12 cellular contexts compared by ENCODE assay signal in genomic region chr17:62824290-62825135, GRCh38. TPM values are rescaled to one million over a fixed set of nuclear protein-coding genes. Genes with fewer than 3 reads are reported as not detected.
DNase-seq lines count a peak whose midpoint lies in the region; TF ChIP-seq lines count a peak whose summit lies in the region.
"Had no signal": no experiment of that assay in that cellular context is flagged by ENCODE, and none has a peak within 500 bp of the region (broad histone marks: within the 10 kb centered on the region; RNA-seq: fewer than 3 reads in every experiment).

No MANE protein-coding gene starts in this region.

- no peaks in the 10 kb centered on the region for H4K20me1 ChIP-seq in SK-N-SH (ENCODE audit: insufficient read depth)
- H4K20me1 ChIP-seq in smooth muscle cell (ENCODE audit: low read depth) = no peaks in the 10 kb centered on the region

- H3F3A ChIP-seq in SK-N-SH (replicated peaks; ENCODE audit: insufficient read depth) (peaks cover 47% of the 10 kb centered on the region), smooth muscle cell (ENCODE audit: low read depth) (peaks cover 15% of the 10 kb centered on the region)

- no peak for TF ChIP-seq CTCF in SK-N-SH (IDR thresholded peaks at IDR 0.05)
- no peak for TF ChIP-seq CTCF in fibroblast of villous mesenchyme (IDR thresholded peaks at IDR 0.05; ENCODE audit: insufficient read depth, low read depth, low read length)
- no peak for TF ChIP-seq CTCF in smooth muscle cell (IDR thresholded peaks at IDR 0.05; ENCODE audit: borderline replicate concordance, insufficient read depth, poor library complexity, severe bottlenecking)
- no peak for TF ChIP-seq CTCF in tibial nerve (IDR thresholded peaks at IDR 0.05)
- TF ChIP-seq CTCF in esophagus squamous epithelium (IDR thresholded peaks at IDR 0.05) = no peak
- no peak for TF ChIP-seq CTCF in Peyer's patch (IDR thresholded peaks at IDR 0.05)

- 29% methylated on average over 7 of the region's 7 CpGs for WGBS in SK-N-SH (ENCODE audit: low lambda C conversion rate)
- WGBS in smooth muscle cell (ENCODE audit: low lambda C conversion rate) = 22% methylated on average over 7 of the region's 7 CpGs
- WGBS in tibial nerve, 2 donors = 76 to 77% methylated on average over 7 of the region's 7 CpGs
- 55 to 62% methylated on average over 7 of the region's 7 CpGs for WGBS in esophagus squamous epithelium, 2 donors

- intact Hi-C loops in esophagus squamous epithelium (cut with DNase I) = no loop called here

- CTCF ChIA-PET in SK-N-SH (lab: Yijun Ruan, JAX) = interaction anchor here (1.3 to 2.4 kb wide), 3 partner anchors 13 to 144 kb away, joined by 5 to 7 read pairs (median 6); no protein-coding TSS in a partner anchor

- H3K9me2 ChIP-seq in SK-N-SH = no peaks in the 10 kb centered on the region

- TF ChIP-seq POLR2A in tibial nerve (IDR thresholded peaks at IDR 0.05) = no peak
- no peak for TF ChIP-seq POLR2A in esophagus squamous epithelium (IDR thresholded peaks at IDR 0.05)
- TF ChIP-seq POLR2A in Peyer's patch (IDR thresholded peaks at IDR 0.05) = no peak

- H3K4me1 ChIP-seq in SK-N-SH (ENCODE audit: control insufficient read depth in 1 of 2, insufficient read depth in 2 of 2, low read depth in 1 of 2, low read length in 1 of 2) (peaks cover 27 to 30% of the 10 kb centered on the region in 2 experiments), smooth muscle cell (ENCODE audit: low read depth) (peaks cover 29% of the 10 kb centered on the region), tibial nerve (peaks cover 0 to 11% (median 0%) of the 10 kb centered on the region in 4 donors), esophagus squamous epithelium (peaks cover 0 to 35% (median 18%) of the 10 kb centered on the region in 3 donors), Peyer's patch (no peaks in the 10 kb centered on the region)

- H3K4me2 ChIP-seq in SK-N-SH (peak overlapping the region; percentile 59), smooth muscle cell (peak overlapping the region; percentile 73)

- H3K4me3 ChIP-seq in SK-N-SH (ENCODE audit: low read depth in 2 of 2, low read length in 1 of 2) (no peak overlapping the region), fibroblast of villous mesenchyme (ENCODE audit: low read depth, low read length) (no peak overlapping the region), smooth muscle cell (no peak overlapping the region), tibial nerve (no peak overlapping the region), esophagus squamous epithelium (no peak overlapping the region), Peyer's patch (no peak overlapping the region)
- H3K4me3 ChIP-seq: heart right ventricle had no signal

- H3K9ac ChIP-seq in SK-N-SH = peak overlapping the region; percentile 56
- H3K9ac ChIP-seq in smooth muscle cell (ENCODE audit: low read depth) = peak overlapping the region; percentile 56

- POLR2A ChIA-PET in SK-N-SH (lab: Yijun Ruan, JAX) = interaction anchor here (0.7 kb wide), 1 partner anchor 509 kb away, joined by 5 read pairs; no protein-coding TSS in a partner anchor

- H3K79me2 ChIP-seq in SK-N-SH (ENCODE audit: insufficient read depth) = no peaks in the 10 kb centered on the region
- no peaks in the 10 kb centered on the region for H3K79me2 ChIP-seq in smooth muscle cell (ENCODE audit: low read depth)

- DNase-seq in HK-2 (ENCODE audit: unreplicated experiment) = peak; percentile 57
- no peak for DNase-seq in SK-N-SH
- DNase-seq in fibroblast of villous mesenchyme (ENCODE audit: low read depth) = peak; percentile 94
- DNase-seq in smooth muscle cell (lab: John Stamatoyannopoulos, UW; ENCODE audit: unreplicated experiment) = no peak
- DNase-seq in tibial nerve (ENCODE audit: low spot score in 2 of 2) = no peak
- no peak for DNase-seq in NK-92 (lab: John Stamatoyannopoulos, UW; ENCODE audit: unreplicated experiment)
- no peak for DNase-seq in esophagus squamous epithelium (lab: John Stamatoyannopoulos, UW)
- no peak for DNase-seq in Peyer's patch
- DNase-seq: heart right ventricle, NCI-H1105, T-helper 2 cell had no signal

- H3K27me3 ChIP-seq in SK-N-SH (ENCODE audit: insufficient read depth) (no peaks in the 10 kb centered on the region), smooth muscle cell (ENCODE audit: low read depth) (no peaks in the 10 kb centered on the region), tibial nerve (no peaks in the 10 kb centered on the region), esophagus squamous epithelium (no peaks in the 10 kb centered on the region), Peyer's patch (no peaks in the 10 kb centered on the region)

- peak; percentile 51 to 96; a peak in 3 of 4 replicates for TF ChIP-seq EP300 in SK-N-SH (IDR thresholded peaks at IDR 0.05; ENCODE audit: borderline replicate concordance in 1 of 2, low read depth in 1 of 2, low read length in 1 of 2)
- TF ChIP-seq EP300 in tibial nerve (IDR thresholded peaks at IDR 0.05) = no peak

- H3K9me3 ChIP-seq in SK-N-SH = no peaks in the 10 kb centered on the region
- no peaks in the 10 kb centered on the region for H3K9me3 ChIP-seq in smooth muscle cell (replicated peaks; ENCODE audit: low read depth)
- no peaks in the 10 kb centered on the region for H3K9me3 ChIP-seq in tibial nerve
- H3K9me3 ChIP-seq in esophagus squamous epithelium = no peaks in the 10 kb centered on the region
- H3K9me3 ChIP-seq in Peyer's patch = no peaks in the 10 kb centered on the region
- H3K9me3 ChIP-seq: heart right ventricle had no signal

- TF ChIP-seq RAD21 in SK-N-SH (IDR thresholded peaks at IDR 0.05; ENCODE audit: low read length) = no peak

- peak overlapping the region; percentile 67 to 95 for H3K27ac ChIP-seq in SK-N-SH (ENCODE audit: low read depth in 2 of 2, low read length in 1 of 2)
- peak overlapping the region; percentile 83 for H3K27ac ChIP-seq in smooth muscle cell (ENCODE audit: low read depth)
- no peak overlapping the region for H3K27ac ChIP-seq in tibial nerve
- H3K27ac ChIP-seq in esophagus squamous epithelium = no peak overlapping the region
- no peak overlapping the region for H3K27ac ChIP-seq in Peyer's patch
- H3K27ac ChIP-seq: heart right ventricle had no signal

- peak overlapping the region; percentile 61 for H2AFZ ChIP-seq in SK-N-SH (ENCODE audit: low read depth)
- no peak overlapping the region for H2AFZ ChIP-seq in smooth muscle cell (ENCODE audit: low read depth)

- H3K36me3 ChIP-seq in SK-N-SH (replicated peaks in 1 of 2; ENCODE audit: control insufficient read depth in 1 of 2, insufficient read depth in 2 of 2, low read length in 1 of 2) (no peaks in the 10 kb centered on the region), smooth muscle cell (ENCODE audit: low read depth) (no peaks in the 10 kb centered on the region), tibial nerve (no peaks in the 10 kb centered on the region), esophagus squamous epithelium (no peaks in the 10 kb centered on the region), Peyer's patch (no peaks in the 10 kb centered on the region)
- H3K36me3 ChIP-seq: heart right ventricle had no signal

TF ChIP-seq in SK-N-SH, 30 proteins besides CTCF, POLR2A, EP300 and RAD21 (continues in another document):
- TF ChIP-seq RFX5 (IDR thresholded peaks at IDR 0.05; ENCODE audit: low read length) (no peak), MXI1 (IDR thresholded peaks at IDR 0.05; ENCODE audit: low read depth, low read length) (no peak), TEAD4 (IDR thresholded peaks at IDR 0.05; ENCODE audit: borderline replicate concordance, insufficient read depth) (peak; percentile 95), GATA2 (CRISPR knock-in tag; IDR thresholded peaks at IDR 0.05) (no peak), REST (IDR thresholded peaks at IDR 0.05; ENCODE audit: low read depth, low read length) (no peak), USF1 (IDR thresholded peaks at IDR 0.05; ENCODE audit: borderline replicate concordance, low read depth) (no peak), FOSL2 (IDR thresholded peaks at IDR 0.05; ENCODE audit: borderline replicate concordance, low read depth) (peak; percentile 97), SIN3A (IDR thresholded peaks at IDR 0.05; ENCODE audit: borderline replicate concordance, low read depth, low read length) (peak; percentile 22; the same call in 1 of the 2 replicates)

RNA-seq across cellular contexts. Expression of gene MARCHF10, which starts 16.4 kb away (rescaled TPM):
- polyA plus RNA-seq in SK-N-SH (2012; rRNA removed) (0.05 and 0.16 TPM in 2 replicates), smooth muscle cell (0.26 TPM in 1 of 2 replicates, not detected in the other)
- polyA plus RNA-seq in SK-N-SH (2012; cell fraction: cytosol; rRNA removed) = 0.21 and 0.30 TPM in 2 replicates
- polyA plus RNA-seq in SK-N-SH (2012; cell fraction: nucleus; rRNA removed) = 0.76 and 1.2 TPM in 2 replicates
- total RNA-seq in fibroblast of villous mesenchyme (under 0.01 and 0.32 TPM in 2 replicates), smooth muscle cell (not detected in 2 replicates), tibial nerve (10 to 100 TPM in 1 of 4 donors, 1 to 10 TPM in 3; 1.8 to 11.7 (median 3.6) TPM), esophagus squamous epithelium (not detected), Peyer's patch (not detected)
- total RNA-seq: activated naive CD4-positive, alpha-beta T cell treated with anti-CD3 and anti-CD28 coated beads, Interleukin-2, amount 50 U/mL, for 72 hours; heart right ventricle had no signal

Comparison
In these comparisons a context has a peak if more than half of its experiments do, and no peak if none do; other contexts are left out.
1. DNase-seq: peak in HK-2 (single experiment) and fibroblast of villous mesenchyme (single experiment); none in SK-N-SH (single experiment), smooth muscle cell (single experiment), tibial nerve (0 of 2), NK-92 (single experiment), esophagus squamous epithelium (single experiment) and Peyer's patch (0 of 3).
2. H3K27ac ChIP-seq: peak in SK-N-SH (2 of 2) and smooth muscle cell (single experiment); none in tibial nerve (0 of 4), esophagus squamous epithelium (0 of 4) and Peyer's patch (0 of 4).